Comparison of ENCODE assay signal across 10 cellular contexts in genomic region chr2:75476778-75477177, GRCh38.
DNase-seq lines count a peak whose midpoint lies in the region; ATAC-seq and TF ChIP-seq lines count a peak whose summit lies in the region.
"Had no signal": no experiment of that assay in that cellular context is flagged by ENCODE, and none has a peak within 500 bp of the region (broad histone marks: within the 10 kb centered on the region; RNA-seq: fewer than 3 reads in every experiment).

No MANE protein-coding gene starts in this region.

- no peak overlapping the region for H3K4me3 ChIP-seq in foreskin fibroblast (ENCODE audit: low read depth in 1 of 2, low read length in 2 of 2)
- H3K4me3 ChIP-seq: uterus had no signal

- peak; percentile 91 to 94 for ATAC-seq in activated T-cell treated with anti-CD3 and anti-CD28 coated beads, Interleukin-2, amount 50 U/mL, for 72 hours (replicated peaks in 1 of 2)
- no peak for ATAC-seq in GM18511 (IDR thresholded peaks at IDR 0.05; ENCODE audit: unreplicated experiment)

- H3K9me3 Mint-ChIP-seq in activated T-cell treated with anti-CD3 and anti-CD28 coated beads, Interleukin-2, amount 50 U/mL, for 72 hours: no peaks in the 10 kb centered on the region

- DNase-seq in activated T-cell treated with anti-CD3 and anti-CD28 coated beads, Interleukin-2, amount 50 U/mL, for 72 hours: peak; percentile 2 to 16
- no peak for DNase-seq in activated T-cell treated with anti-CD3 and anti-CD28 coated beads for 4 hours
- DNase-seq in NCI-H226: peak; percentile 70
- DNase-seq in foreskin fibroblast: peak; percentile 14 to 28
- DNase-seq in stromal cell of bone marrow (ENCODE audit: low read depth): peak; percentile 20
- no peak for DNase-seq in effector CD4-positive, alpha-beta T cell
- no peak for DNase-seq in G401 (ENCODE audit: low spot score)
- DNase-seq: NCI-H1930, uterus had no signal

- in situ Hi-C loops in G401 (cut with HindIII; ENCODE audit: low sequenced_read_pairs): no loop called here

- TF ChIP-seq CTCF in foreskin fibroblast (IDR thresholded peaks at IDR 0.05; ENCODE audit: low read depth, low read length): no peak

- no peak overlapping the region for H3K27ac Mint-ChIP-seq in activated T-cell treated with anti-CD3 and anti-CD28 coated beads, Interleukin-2, amount 50 U/mL, for 72 hours

- H3K4me1 Mint-ChIP-seq in activated T-cell treated with anti-CD3 and anti-CD28 coated beads, Interleukin-2, amount 50 U/mL, for 72 hours (ENCODE audit: low read depth): peaks cover 14% of the 10 kb centered on the region

- no peaks in the 10 kb centered on the region for H3K36me3 Mint-ChIP-seq in activated T-cell treated with anti-CD3 and anti-CD28 coated beads, Interleukin-2, amount 50 U/mL, for 72 hours (ENCODE audit: insufficient read depth in 2 of 2)

- H3K4me3 Mint-ChIP-seq in activated T-cell treated with anti-CD3 and anti-CD28 coated beads, Interleukin-2, amount 50 U/mL, for 72 hours: no peak overlapping the region

- peaks cover 15% of the 10 kb centered on the region for H3K27me3 Mint-ChIP-seq in activated T-cell treated with anti-CD3 and anti-CD28 coated beads, Interleukin-2, amount 50 U/mL, for 72 hours (ENCODE audit: low read depth)

Comparison
In these comparisons a context has a peak if more than half of its experiments do, and no peak if none do; other contexts are left out.
1. DNase-seq: peak in activated T-cell treated with anti-CD3 and anti-CD28 coated beads, Interleukin-2, amount 50 U/mL, for 72 hours (2 of 2), NCI-H226 (single experiment), foreskin fibroblast (2 of 2) and stromal cell of bone marrow (single experiment); none in activated T-cell treated with anti-CD3 and anti-CD28 coated beads for 4 hours (single experiment), effector CD4-positive, alpha-beta T cell (single experiment) and G401 (single experiment).